Comparison of ENCODE assay signal across 1 cellular context in the genomic region with DNA sequence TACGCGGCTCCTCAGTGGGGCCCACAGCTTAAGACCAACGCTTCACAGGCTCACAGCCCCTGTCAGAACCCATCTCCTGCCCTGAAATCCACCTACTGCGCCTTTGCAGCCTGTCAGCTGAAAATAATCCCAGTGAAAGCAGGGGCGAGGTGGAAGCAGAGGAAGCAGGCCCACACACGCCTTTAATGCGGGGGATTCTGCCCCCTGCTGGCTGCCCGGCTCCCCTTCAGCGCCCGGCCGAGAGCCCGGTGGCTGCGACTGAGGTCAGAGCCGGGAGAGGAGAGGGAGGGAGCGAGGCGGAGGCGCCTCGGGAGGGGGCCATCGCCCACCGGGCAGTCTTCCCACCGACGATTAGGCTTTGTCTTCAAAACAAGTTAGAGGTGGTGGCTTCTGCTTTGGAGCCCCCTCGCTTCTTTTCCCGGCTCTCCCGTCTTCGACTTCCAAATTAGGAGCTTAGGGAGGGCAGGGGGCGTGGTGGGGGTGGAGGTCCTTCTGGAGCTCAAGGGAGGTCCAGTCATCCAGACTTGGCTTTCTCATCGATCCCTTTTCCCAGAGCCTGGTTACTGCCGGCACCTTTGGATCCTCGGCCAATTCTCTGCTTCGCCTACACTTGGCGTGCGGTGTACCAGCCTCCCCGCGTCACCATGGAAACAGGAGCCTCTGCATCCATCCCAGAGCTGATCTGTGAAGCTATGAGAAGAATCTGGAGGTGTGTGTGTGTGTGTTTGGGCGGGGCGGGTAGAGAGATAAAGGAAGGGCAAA.
TF ChIP-seq lines count a peak whose summit lies in the region.

No MANE protein-coding gene starts in this region.

TF ChIP-seq in H1, 55 proteins besides CTCF, POLR2A, EP300 and RAD21:
- TF ChIP-seq JUND (IDR thresholded peaks at IDR 0.05; ENCODE audit: low read length) (peak; percentile 13; the same call in 1 of the 2 replicates), CHD1 (IDR thresholded peaks at IDR 0.05; ENCODE audit: low read depth, low read length) (no peak), KDM4A (IDR thresholded peaks at IDR 0.05; ENCODE audit: low read depth, low read length, severe bottlenecking) (peak; percentile 65), YY1 (IDR thresholded peaks at IDR 0.05; ENCODE audit: low read depth, low read length) (0 out of 2 replicates have a peak, but pooled peaks have one; percentile 31), TCF12 (IDR thresholded peaks at IDR 0.05; ENCODE audit: low read depth, low read length) (no peak), SIN3A (conservative IDR thresholded peaks at IDR 0.05 in 1 of 2, IDR thresholded peaks at IDR 0.05 in 1 of 2; ENCODE audit: low read depth in 1 of 2, low read length in 2 of 2) (peak; percentile 69 to 81; a peak in 2 of 4 replicates), RBBP5 (IDR thresholded peaks at IDR 0.05; ENCODE audit: borderline replicate concordance, low read depth, low read length) (peak; percentile 47; the same call in 1 of the 2 replicates), ASH2L (IDR thresholded peaks at IDR 0.05; ENCODE audit: low read length) (peak; percentile 71)
